ENCODE assay signal across 8 cellular contexts in genomic region chr4:26857278-26858034, GRCh38. TPM values are rescaled to one million over a fixed set of nuclear protein-coding genes. Genes with fewer than 3 reads are reported as not detected.
DNase-seq lines count a peak whose midpoint lies in the region; ATAC-seq, FAIRE-seq and TF ChIP-seq lines count a peak whose summit lies in the region.

No MANE protein-coding gene starts in this region.

- TF ChIP-seq POLR2A in H1 (IDR thresholded peaks at IDR 0.05; ENCODE audit: control extremely low read depth in 1 of 2, low read depth in 2 of 2, low read length in 2 of 2) = peak in 1 of 2 experiments; percentile 43; a peak in 2 of 3 replicates

- peak overlapping the region; percentile 87 for H3K4me3 Mint-ChIP-seq in activated CD8-positive, alpha-beta memory T cell treated with anti-CD3 and anti-CD28 coated beads, Interleukin-2, amount 10 ng/mL, durations not matched to agents 7 days and 5 days

- TF ChIP-seq CTCF in GM20000 (IDR thresholded peaks at IDR 0.05; ENCODE audit: extremely low read depth, missing control alignments) (no peak), H1 (IDR thresholded peaks at IDR 0.05; ENCODE audit: control extremely low read depth in 1 of 3, insufficient read depth in 1 of 3, low read depth in 1 of 3, low read length in 3 of 3) (no peak)

- H3K9ac ChIP-seq in H1 (replicated peaks in 1 of 4; ENCODE audit: extremely low read depth in 1 of 4, low read depth in 3 of 4, low read length in 3 of 4) = peak overlapping the region; percentile 45 to 66 (median 64)

- H3K4me2 ChIP-seq in H1 (ENCODE audit: insufficient read depth in 1 of 2, low read depth in 2 of 2, low read length in 2 of 2) = peak overlapping the region; percentile 93 to 99

- H2AK5ac ChIP-seq in H1 (ENCODE audit: low read depth, low read length) = no peak overlapping the region

- 4% methylated on average over 57 of the region's 65 CpGs; no CpG with 5 or more reads in 1 of the 2 experiments for WGBS in H1 (ENCODE audit: extremely low coverage in 1 of 2, insufficient coverage in 1 of 2, insufficient read length in 1 of 2, insufficient replicate concordance in 2 of 2, low coverage in 1 of 2, low lambda C conversion rate in 2 of 2, missing lambda C conversion rate in 1 of 2), 2 experiments

- no peak overlapping the region for H2BK20ac ChIP-seq in H1 (ENCODE audit: low read length)

- H3K9me3 ChIP-seq in H1 (ENCODE audit: insufficient read depth in 2 of 2, low read depth in 1 of 2, low read length in 1 of 2) = no peaks in the 10 kb centered on the region

- H3K36me3 ChIP-seq in H1 (ENCODE audit: control insufficient read depth in 2 of 4, insufficient read depth in 4 of 4, low read length in 3 of 4) = no peaks in the 10 kb centered on the region

- H3K79me2 ChIP-seq in H1 (ENCODE audit: control insufficient read depth in 1 of 2, insufficient read depth in 2 of 2, low read length in 2 of 2) = peaks cover 0 to 3% of the 10 kb centered on the region in 2 experiments; a peak in 1 of 4 replicates

- peak overlapping the region; percentile 91 for H2BK12ac ChIP-seq in H1 (ENCODE audit: low read depth, low read length)

- no peaks in the 10 kb centered on the region for H3K27me3 ChIP-seq in H1 (replicated peaks in 1 of 4; ENCODE audit: control insufficient read depth in 3 of 4, extremely low read depth in 1 of 4, insufficient read depth in 3 of 4, low read length in 3 of 4)

- peaks cover 2% of the 10 kb centered on the region in 2 experiments for H4K20me1 ChIP-seq in H1 (replicated peaks in 1 of 2; ENCODE audit: control insufficient read depth in 1 of 2, insufficient read depth in 2 of 2, low read length in 2 of 2)

- H3K9me3 Mint-ChIP-seq in activated CD8-positive, alpha-beta memory T cell treated with anti-CD3 and anti-CD28 coated beads, Interleukin-2, amount 10 ng/mL, durations not matched to agents 7 days and 5 days (ENCODE audit: low read depth) = no peaks in the 10 kb centered on the region

- peak in 1 of 2 experiments; percentile 53; a peak in 1 of 3 replicates for TF ChIP-seq EP300 in H1 (IDR thresholded peaks at IDR 0.05; ENCODE audit: borderline replicate concordance in 1 of 2, low read depth in 2 of 2, low read length in 2 of 2)

- FAIRE-seq in H1 (lab: Jason Lieb, UNC) = no peak

- peak; percentile 65 for ATAC-seq in activated CD8-positive, alpha-beta memory T cell treated with anti-CD3 and anti-CD28 coated beads, Interleukin-2, amount 10 ng/mL, durations not matched to agents 7 days and 5 days

- H3K23me2 ChIP-seq in H1 (ENCODE audit: low read depth, low read length) = peaks cover 23% of the 10 kb centered on the region

- H2BK15ac ChIP-seq in H1 (ENCODE audit: low read length) = peak overlapping the region; percentile 72; the same call in 1 of the 2 replicates

- peak overlapping the region; percentile 92 for H4K8ac ChIP-seq in H1 (ENCODE audit: extremely low read depth, insufficient read depth, low read length)

- H3K4me1 Mint-ChIP-seq in activated CD8-positive, alpha-beta memory T cell treated with anti-CD3 and anti-CD28 coated beads, Interleukin-2, amount 10 ng/mL, durations not matched to agents 7 days and 5 days = peaks cover 29% of the 10 kb centered on the region

- CTCF ChIA-PET in activated CD8-positive, alpha-beta memory T cell treated with anti-CD3 and anti-CD28 coated beads, Interleukin-2, amount 10 ng/mL, durations not matched to agents 7 days and 5 days (lab: Charles Lee) = interaction anchor here (0.8 to 1.6 kb wide), 5 partner anchors 30 to 267 kb away, joined by 3 to 9 read pairs (median 3); no protein-coding TSS in a partner anchor
- CTCF ChIA-PET in H1 (lab: Charles Lee; ENCODE audit: partially characterized antibody) = interaction anchor here (0.7 to 1.6 kb wide), 8 partner anchors 16 to 143 kb away, joined by 3 to 5 read pairs (median 3); no protein-coding TSS in a partner anchor

- H2BK5ac ChIP-seq in H1 (ENCODE audit: low read depth, low read length) = peak overlapping the region; percentile 77; the same call in 1 of the 2 replicates

- H3K4me3 ChIP-seq in H1 (ENCODE audit: extremely low read depth in 1 of 4, insufficient read depth in 2 of 4, low read depth in 3 of 4, low read length in 4 of 4) = peak overlapping the region; percentile 72 to 89 (median 86)

- H4K5ac ChIP-seq in H1 (ENCODE audit: insufficient read length, low read depth, low read length) = peak overlapping the region; percentile 51

- no peak overlapping the region for H2BK120ac ChIP-seq in H1 (replicated peaks; ENCODE audit: low read depth, low read length)

- peak overlapping the region; percentile 80 for H3K27ac Mint-ChIP-seq in activated CD8-positive, alpha-beta memory T cell treated with anti-CD3 and anti-CD28 coated beads, Interleukin-2, amount 10 ng/mL, durations not matched to agents 7 days and 5 days

- peak overlapping the region; percentile 37 for H3K56ac ChIP-seq in H1 (replicated peaks; ENCODE audit: insufficient read length, low read depth, low read length)

- DNase-seq in COR-L47 (lab: John Stamatoyannopoulos, UW) (peak; percentile 84), GM20000 (ENCODE audit: low spot score) (peak; percentile 94), HS-27A (ENCODE audit: low read depth) (peak; percentile 68), H1 (ENCODE audit: low read depth in 1 of 2, low spot score in 2 of 2) (peak; percentile 36 to 82), mesenteric fat pad (ENCODE audit: low spot score) (peak; percentile 98)
- DNase-seq in NK-92 treated with Interleukin-12 subunit alpha and Interleukin-12 subunit beta, amount 100 ng/mL, for 24 hours (lab: John Stamatoyannopoulos, UW) = peak; percentile 89
- peak; percentile 93 for DNase-seq in activated CD8-positive, alpha-beta memory T cell treated with anti-CD3 and anti-CD28 coated beads, Interleukin-2, amount 10 ng/mL, durations not matched to agents 7 days and 5 days
- peak; percentile 94 for DNase-seq in stimulated activated CD8-positive, alpha-beta memory T cell treated with anti-CD3 and anti-CD28 coated beads, Interleukin-12 subunit alpha, Interleukin-12 subunit beta, amount 100 ng/mL, for 4 hours (ENCODE audit: low read depth)

- H3K27me3 Mint-ChIP-seq in activated CD8-positive, alpha-beta memory T cell treated with anti-CD3 and anti-CD28 coated beads, Interleukin-2, amount 10 ng/mL, durations not matched to agents 7 days and 5 days = no peaks in the 10 kb centered on the region

- no peaks in the 10 kb centered on the region for H3K79me1 ChIP-seq in H1 (ENCODE audit: low read depth, low read length)

- 0 out of 2 replicates have a peak overlapping the region, but pooled peaks have one; percentile 22 for H3K27ac ChIP-seq in H1 (ENCODE audit: low read depth, low read length)

- H3K36me3 Mint-ChIP-seq in activated CD8-positive, alpha-beta memory T cell treated with anti-CD3 and anti-CD28 coated beads, Interleukin-2, amount 10 ng/mL, durations not matched to agents 7 days and 5 days = no peaks in the 10 kb centered on the region

- peak overlapping the region; percentile 94 for H2AFZ ChIP-seq in H1 (ENCODE audit: low read length)

- no peak overlapping the region for H3K23ac ChIP-seq in H1 (ENCODE audit: insufficient read length)

- peak in 1 of 2 experiments; percentile 12; a peak in 1 of 4 replicates for TF ChIP-seq RAD21 in H1 (IDR thresholded peaks at IDR 0.05 in 1 of 2, conservative IDR thresholded peaks at IDR 0.05 in 1 of 2; ENCODE audit: low read depth in 2 of 2, low read length in 2 of 2)

- peak overlapping the region; percentile 79 for H4K91ac ChIP-seq in H1 (replicated peaks; ENCODE audit: insufficient read length, low read length)

- peak overlapping the region; percentile 75; the same call in 1 of the 2 replicates for H3K18ac ChIP-seq in H1 (ENCODE audit: extremely low read depth, low read length)

- no peak overlapping the region for H3K14ac ChIP-seq in H1 (ENCODE audit: insufficient read length)

- POLR2A ChIA-PET in H1 (lab: Charles Lee; ENCODE audit: partially characterized antibody) = interaction anchor here (1.9 kb wide), 1 partner anchor 9 kb away, joined by 6 read pairs; no protein-coding TSS in a partner anchor

- H3K4me1 ChIP-seq in H1 (replicated peaks in 1 of 4; ENCODE audit: control insufficient read depth in 3 of 4, insufficient read depth in 4 of 4, low read length in 3 of 4) = peaks cover 2 to 10% (median 9%) of the 10 kb centered on the region in 4 experiments

- H3K4ac ChIP-seq in H1 (replicated peaks; ENCODE audit: insufficient read length, low read depth, low read length) = peak overlapping the region; percentile 92

TF ChIP-seq in H1, 55 proteins besides CTCF, POLR2A, EP300 and RAD21 (continues in another document):
- no peak for TF ChIP-seq HDAC6 (IDR thresholded peaks at IDR 0.05; ENCODE audit: low read depth, low read length)
- no peak for TF ChIP-seq EZH2 (IDR thresholded peaks at IDR 0.05; ENCODE audit: low read depth, low read length, severe bottlenecking)
- no peak for TF ChIP-seq SIX5 (IDR thresholded peaks at IDR 0.05; ENCODE audit: low read depth, low read length)
- no peak for TF ChIP-seq NANOG (IDR thresholded peaks at IDR 0.05; ENCODE audit: insufficient read depth, low read depth, low read length, poor library complexity, severe bottlenecking)
- TF ChIP-seq, protein P1, sequence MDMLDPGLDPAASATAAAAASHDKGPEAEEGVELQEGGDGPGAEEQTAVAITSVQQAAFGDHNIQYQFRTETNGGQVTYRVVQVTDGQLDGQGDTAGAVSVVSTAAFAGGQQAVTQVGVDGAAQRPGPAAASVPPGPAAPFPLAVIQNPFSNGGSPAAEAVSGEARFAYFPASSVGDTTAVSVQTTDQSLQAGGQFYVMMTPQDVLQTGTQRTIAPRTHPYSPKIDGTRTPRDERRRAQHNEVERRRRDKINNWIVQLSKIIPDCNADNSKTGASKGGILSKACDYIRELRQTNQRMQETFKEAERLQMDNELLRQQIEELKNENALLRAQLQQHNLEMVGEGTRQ (IDR thresholded peaks at IDR 0.05; ENCODE audit: low read length) = no peak
- TF ChIP-seq SRF (IDR thresholded peaks at IDR 0.05; ENCODE audit: low read depth, low read length) = no peak
- TF ChIP-seq KDM4A (IDR thresholded peaks at IDR 0.05; ENCODE audit: low read depth, low read length, severe bottlenecking) = peak; percentile 86
- TF ChIP-seq ZNF274 (IDR thresholded peaks at IDR 0.05; ENCODE audit: borderline replicate concordance, extremely low read depth, low read length) = no peak
- no peak for TF ChIP-seq SP1 (IDR thresholded peaks at IDR 0.05; ENCODE audit: low read depth, low read length)

RNA-seq across cellular contexts. Expression of gene STIM2, which starts 3.2 kb away (rescaled TPM):
- 10 to 100 TPM; 54.6 to 66.3 TPM for total RNA-seq in activated CD8-positive, alpha-beta memory T cell treated with anti-CD3 and anti-CD28 coated beads, Interleukin-2, amount 10 ng/mL, durations not matched to agents 7 days and 5 days
- total RNA-seq in H1 (2021; fragmentation: NEBNext Ultra II Directional; extraction: Animal tissue kit (Norgen Biotek cat#: 25700)) = 20.1 and 22.9 TPM in 2 replicates
- 23.0 and 24.3 TPM in 2 replicates for polyA plus RNA-seq in H1 (2011; rRNA removed)
- 17.4 TPM for polyA plus RNA-seq in H1 (2011; cell fraction: cytosol; rRNA removed)
- polyA plus RNA-seq in H1 (2011; cell fraction: nucleus; rRNA removed) = 37.3 TPM
- 11.1 to 19.0 TPM (median 14.0 TPM) in 4 replicates for polyA plus RNA-seq in H1 (2012, experiment 1 of 2)
- 7.1 TPM for polyA plus RNA-seq in H1 (2012, experiment 2 of 2)
- polyA plus RNA-seq in H1 (2013, experiment 1 of 2) = 40.1 TPM
- polyA plus RNA-seq in H1 (2013, experiment 2 of 2) = 40.7 TPM
- polyA minus RNA-seq in H1 (2011; rRNA and poly(A)+ RNA removed) = 21.0 and 22.3 TPM in 2 replicates
- polyA minus RNA-seq in H1 (2011; cell fraction: cytosol; rRNA and poly(A)+ RNA removed) = 14.5 TPM
- polyA minus RNA-seq in H1 (2011; cell fraction: nucleus; rRNA and poly(A)+ RNA removed) = 31.1 TPM
- 22.5 TPM for total RNA-seq in mesenteric fat pad

Comparison
In these comparisons a context has a peak if more than half of its experiments do, and no peak if none do; other contexts are left out.
1. Peak in every context shown above with its lines: DNase-seq, ATAC-seq, H3K4me3 ChIP-seq and H3K27ac ChIP-seq.